ENCODE assay signal across 13 cellular contexts in the genomic region with DNA sequence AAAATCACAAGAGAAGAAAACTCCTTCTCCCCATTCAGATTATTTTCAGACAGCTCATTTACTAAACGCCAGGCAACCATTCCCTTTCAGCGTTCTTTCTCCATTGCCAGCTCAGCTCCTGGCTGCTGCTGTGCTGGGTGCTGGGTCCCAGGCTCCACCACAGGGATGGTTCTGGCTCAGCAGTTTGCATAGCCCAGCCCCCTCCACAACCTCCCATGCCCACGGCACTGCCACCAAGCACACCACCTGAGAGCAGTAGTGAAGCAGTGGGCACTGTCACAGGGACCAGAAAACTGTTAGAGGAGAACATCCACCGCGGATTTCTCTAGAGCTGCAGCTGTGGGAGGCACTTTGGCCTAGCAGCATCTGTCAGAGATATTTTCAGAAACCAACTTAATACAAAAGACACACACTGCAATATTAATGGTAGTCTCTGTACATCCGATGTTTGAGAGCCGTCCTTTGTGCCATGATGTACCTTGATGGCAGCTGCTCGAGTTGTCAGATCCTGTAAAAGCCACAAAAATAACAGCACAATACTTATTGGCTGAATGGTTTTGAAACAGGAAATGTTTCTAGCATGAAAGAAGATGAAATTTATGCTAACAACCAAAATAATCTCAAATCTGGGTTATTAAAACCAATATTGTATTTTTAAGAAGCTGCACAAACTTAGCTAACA.
DNase-seq lines count a peak whose midpoint lies in the region; ATAC-seq and TF ChIP-seq lines count a peak whose summit lies in the region.
"Had no signal": no experiment of that assay in that cellular context is flagged by ENCODE, and none has a peak within 500 bp of the region (broad histone marks: within the 10 kb centered on the region; RNA-seq: fewer than 3 reads in every experiment).

No MANE protein-coding gene starts in this region.

- no peaks in the 10 kb centered on the region for H3K9me3 Mint-ChIP-seq in activated naive CD4-positive, alpha-beta T cell treated with anti-CD3 and anti-CD28 coated beads, Interleukin-2, amount 10 ng/mL, durations not matched to agents 7 days and 5 days

- H3K4me1 ChIP-seq in gastrocnemius medialis = no peaks in the 10 kb centered on the region
- H3K4me1 ChIP-seq: psoas muscle had no signal

- H3K27ac ChIP-seq in gastrocnemius medialis = no peak overlapping the region
- H3K27ac ChIP-seq: C4-2B, psoas muscle had no signal

- H3K9me3 ChIP-seq in gastrocnemius medialis = no peaks in the 10 kb centered on the region
- H3K9me3 ChIP-seq: psoas muscle had no signal

- in situ Hi-C loops in gastrocnemius medialis (cut with MboI; ENCODE audit: low sequenced_read_pairs in 4 of 4) = no loop called here

- TF ChIP-seq POLR2A in gastrocnemius medialis (IDR thresholded peaks at IDR 0.05) = no peak

- no peaks in the 10 kb centered on the region for H3K27me3 Mint-ChIP-seq in activated naive CD4-positive, alpha-beta T cell treated with anti-CD3 and anti-CD28 coated beads, Interleukin-2, amount 10 ng/mL, durations not matched to agents 7 days and 5 days

- no peaks in the 10 kb centered on the region for H3K36me3 ChIP-seq in gastrocnemius medialis

- TF ChIP-seq CTCF in gastrocnemius medialis (IDR thresholded peaks at IDR 0.05 in 4 of 5, conservative IDR thresholded peaks at IDR 0.05 in 1 of 5) = no peak

- intact Hi-C loops in gastrocnemius medialis (cut with DNase I; ENCODE audit: low total_unique reads) = no loop called here

- H3K4me3 Mint-ChIP-seq in activated naive CD4-positive, alpha-beta T cell treated with anti-CD3 and anti-CD28 coated beads, Interleukin-2, amount 10 ng/mL, durations not matched to agents 7 days and 5 days = no peak overlapping the region

- H3K27ac Mint-ChIP-seq in activated naive CD4-positive, alpha-beta T cell treated with anti-CD3 and anti-CD28 coated beads, Interleukin-2, amount 10 ng/mL, durations not matched to agents 7 days and 5 days = peak overlapping the region; percentile 16

- peaks cover 46% of the 10 kb centered on the region for H3K4me1 Mint-ChIP-seq in activated naive CD4-positive, alpha-beta T cell treated with anti-CD3 and anti-CD28 coated beads, Interleukin-2, amount 10 ng/mL, durations not matched to agents 7 days and 5 days

- ATAC-seq in HG03196 (IDR thresholded peaks at IDR 0.05; ENCODE audit: unreplicated experiment) = no peak
- ATAC-seq in gastrocnemius medialis = no peak
- ATAC-seq: left lobe of liver, psoas muscle had no signal

- CTCF ChIA-PET in activated naive CD4-positive, alpha-beta T cell treated with anti-CD3 and anti-CD28 coated beads, Interleukin-2, amount 10 ng/mL, durations not matched to agents 7 days and 5 days (lab: Charles Lee) = no interaction called here

- peak; percentile 12 for DNase-seq in stimulated activated CD4-positive, alpha-beta T cell treated with anti-CD3 and anti-CD28 coated beads, Interleukin-15, amount 100 ng/mL, for 24 hours
- DNase-seq in stimulated activated CD4-positive, alpha-beta T cell treated with anti-CD3 and anti-CD28 coated beads, Interleukin-12 subunit alpha, Interleukin-12 subunit beta, amount 100 ng/mL, for 4 hours = no peak
- peak; percentile 23 for DNase-seq in activated naive CD4-positive, alpha-beta T cell treated with anti-CD3 and anti-CD28 coated beads, Interleukin-2, amount 10 ng/mL, durations not matched to agents 7 days and 5 days
- DNase-seq in myocyte (ENCODE audit: low read depth) (peak; percentile 30), A172 (ENCODE audit: low spot score) (no peak), HT-29 (ENCODE audit: low spot score) (no peak), gastrocnemius medialis (no peak)
- DNase-seq: activated effector memory CD4-positive, alpha-beta T cell treated with anti-CD3 and anti-CD28 coated beads, Interleukin-2, amount 50 U/mL, for 16 hours; NCI-H1930; psoas muscle had no signal

- no peaks in the 10 kb centered on the region for H3K27me3 ChIP-seq in gastrocnemius medialis

- H3K36me3 Mint-ChIP-seq in activated naive CD4-positive, alpha-beta T cell treated with anti-CD3 and anti-CD28 coated beads, Interleukin-2, amount 10 ng/mL, durations not matched to agents 7 days and 5 days = peaks cover 3% of the 10 kb centered on the region

- no peak overlapping the region for H3K4me3 ChIP-seq in gastrocnemius medialis
- H3K4me3 ChIP-seq: psoas muscle had no signal

Comparison
In these comparisons a context has a peak if more than half of its experiments do, and no peak if none do; other contexts are left out.
1. DNase-seq: peak in stimulated activated CD4-positive, alpha-beta T cell treated with anti-CD3 and anti-CD28 coated beads, Interleukin-15, amount 100 ng/mL, for 24 hours (single experiment), activated naive CD4-positive, alpha-beta T cell treated with anti-CD3 and anti-CD28 coated beads, Interleukin-2, amount 10 ng/mL, durations not matched to agents 7 days and 5 days (single experiment) and myocyte (single experiment); none in stimulated activated CD4-positive, alpha-beta T cell treated with anti-CD3 and anti-CD28 coated beads, Interleukin-12 subunit alpha, Interleukin-12 subunit beta, amount 100 ng/mL, for 4 hours (single experiment), A172 (single experiment), HT-29 (single experiment) and gastrocnemius medialis (0 of 2).